In genomic region chr20:21708738-21709534, GRCh38 we compare ENCODE assay signal across 30 cellular contexts. TPM values are rescaled to one million over a fixed set of nuclear protein-coding genes. Genes with fewer than 3 reads are reported as not detected.
"Had no signal": no experiment of that assay in that cellular context is flagged by ENCODE, and none has a peak within 500 bp of the region (broad histone marks: within the 10 kb centered on the region; RNA-seq: fewer than 3 reads in every experiment).

No MANE protein-coding gene starts in this region.

- ATAC-seq: heart right ventricle; left lobe of liver; lower lobe of right lung; naive thymus-derived CD4-positive, alpha-beta T cell; pancreas; sciatic nerve; stimulated activated effector memory CD8-positive, alpha-beta T cell treated with anti-CD3 and anti-CD28 coated beads, Interleukin-12 subunit alpha, Interleukin-12 subunit beta, amount 100 ng/mL, for 72 hours; T-cell had no signal

- H3K4me3 Mint-ChIP-seq: activated B cell treated with CpG ODN at 0.5 μM for 24 hours; brain; immature natural killer cell; naive thymus-derived CD4-positive, alpha-beta T cell; stimulated activated effector memory CD8-positive, alpha-beta T cell treated with anti-CD3 and anti-CD28 coated beads, Interleukin-12 subunit alpha, Interleukin-12 subunit beta, amount 100 ng/mL, for 72 hours; T-cell had no signal

- H3K9me3 Mint-ChIP-seq: activated B cell treated with CpG ODN at 0.5 μM for 24 hours; brain; stimulated activated effector memory CD8-positive, alpha-beta T cell treated with anti-CD3 and anti-CD28 coated beads, Interleukin-12 subunit alpha, Interleukin-12 subunit beta, amount 100 ng/mL, for 72 hours; T-cell had no signal

- H3K4me1 ChIP-seq: lower lobe of right lung, pancreas, vagina had no signal

- H3K27ac ChIP-seq: heart right ventricle, lower lobe of right lung, pancreas, stomach, suprapubic skin, vagina had no signal

- H3K9me3 ChIP-seq: heart right ventricle, lower lobe of right lung, pancreas, stomach, suprapubic skin, vagina had no signal

- H3K27ac Mint-ChIP-seq: activated B cell treated with CpG ODN at 0.5 μM for 24 hours; brain; immature natural killer cell; naive thymus-derived CD4-positive, alpha-beta T cell; stimulated activated effector memory CD8-positive, alpha-beta T cell treated with anti-CD3 and anti-CD28 coated beads, Interleukin-12 subunit alpha, Interleukin-12 subunit beta, amount 100 ng/mL, for 72 hours; T-cell had no signal

- H3K4me3 ChIP-seq: heart right ventricle, lower lobe of right lung, pancreas, stomach, suprapubic skin, vagina had no signal

- FAIRE-seq: endometrium, pancreas, small intestine had no signal

- H3K4me1 Mint-ChIP-seq: activated B cell treated with CpG ODN at 0.5 μM for 24 hours, immature natural killer cell had no signal

- H3K36me3 ChIP-seq: heart right ventricle, lower lobe of right lung, pancreas, stomach, suprapubic skin, vagina had no signal

- DNase-seq: activated B cell treated with CpG ODN at 0.5 μM for 24 hours; activated CD4-positive, alpha-beta T cell treated with anti-CD3 and anti-CD28 coated beads for 4 hours; activated CD4-positive, alpha-beta T cell treated with anti-CD3 and anti-CD28 coated beads, Interleukin-2, amount 50 U/mL, for 48 hours; activated gamma-delta T cell; activated naive CD4-positive, alpha-beta T cell treated with anti-CD3 and anti-CD28 coated beads, Interleukin-2, amount 50 U/mL, for 16 hours; activated T-cell treated with anti-CD3 and anti-CD28 coated beads for 4 hours; aorta; erythroblast; foreskin fibroblast; heart right ventricle; immature natural killer cell; lower lobe of right lung; naive thymus-derived CD4-positive, alpha-beta T cell; small intestine; stimulated activated CD4-positive, alpha-beta T cell treated with anti-CD3 and anti-CD28 coated beads, Interleukin-2, amount 100 ng/mL, for 24 hours; stomach; T-cell; trophoblast cell had no signal

- H3K36me3 Mint-ChIP-seq: brain; immature natural killer cell; naive thymus-derived CD4-positive, alpha-beta T cell; stimulated activated effector memory CD8-positive, alpha-beta T cell treated with anti-CD3 and anti-CD28 coated beads, Interleukin-12 subunit alpha, Interleukin-12 subunit beta, amount 100 ng/mL, for 72 hours; T-cell had no signal

RNA-seq across cellular contexts. Expression of gene PAX1, which starts 3.5 kb away (rescaled TPM):
- total RNA-seq: activated B cell treated with CpG ODN at 0.5 μM for 24 hours; aorta; chondrocyte; fibroblast of lung; heart right ventricle; kidney epithelial cell; left lobe of liver; lower lobe of right lung; mesenteric fat pad; naive thymus-derived CD4-positive, alpha-beta T cell; pancreas; stomach; T-cell; vagina had no signal
- polyA plus RNA-seq: aorta; fibroblast of lung; heart right ventricle; immature natural killer cell; naive thymus-derived CD4-positive, alpha-beta T cell; pancreas; small intestine; stomach had no signal
